Comparison of ENCODE assay signal across 1 cellular context in the genomic region with DNA sequence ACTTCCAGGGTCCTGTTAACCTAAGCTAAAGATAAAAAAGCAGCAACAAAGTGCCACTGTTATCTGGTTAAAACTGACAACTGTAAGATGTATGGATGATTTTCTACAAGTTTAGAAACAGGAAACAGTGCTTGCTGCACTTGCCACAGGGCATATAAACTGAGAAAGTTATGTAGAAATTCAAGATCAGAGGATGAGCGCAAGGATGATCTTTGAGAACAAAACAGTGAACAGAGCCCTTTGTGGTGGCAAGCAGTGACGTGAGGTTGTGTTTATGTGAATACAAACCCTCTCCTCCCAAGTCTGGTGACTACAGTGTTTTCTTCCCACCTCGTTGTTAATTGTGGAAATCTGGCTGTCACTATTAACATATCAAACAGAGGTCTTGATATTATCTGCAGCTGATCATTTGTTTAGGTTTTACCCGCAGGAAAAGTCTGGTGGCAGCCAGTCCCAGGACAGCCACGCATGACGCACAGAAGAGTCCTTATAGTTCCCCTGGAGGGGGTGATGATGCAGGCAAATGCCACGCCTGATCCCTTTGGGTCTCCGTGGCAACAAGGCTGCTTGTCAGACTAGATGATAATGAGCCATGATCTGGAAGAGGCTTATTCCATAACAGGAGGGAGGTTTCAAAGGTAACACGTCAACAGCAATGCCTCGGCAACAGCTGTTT.
A peak's percentile ranks its signal among the peaks of the same experiment; 100 is the strongest.
TF ChIP-seq lines count a peak whose summit lies in the region.

No MANE protein-coding gene starts in this region.

TF ChIP-seq in K562, 482 proteins besides CTCF, POLR2A, EP300 and RAD21 (continued from another document):
- no peak for TF ChIP-seq MCM3 (IDR thresholded peaks at IDR 0.05)
- TF ChIP-seq STAT6 (CRISPR knock-in tag; IDR thresholded peaks at IDR 0.05): 0 out of 2 replicates have a peak, but pooled peaks have one; percentile 79
- no peak for TF ChIP-seq U2AF2 (optimal IDR thresholded peaks at IDR 0.05; ENCODE audit: low read depth, low read length)
- TF ChIP-seq NRF1 (conservative IDR thresholded peaks at IDR 0.05 in 1 of 2, IDR thresholded peaks at IDR 0.05 in 1 of 2): peak; percentile 31 to 54; a peak in 3 of 4 replicates
- TF ChIP-seq CREB1 (IDR thresholded peaks at IDR 0.05): peak; percentile 49
- TF ChIP-seq CREB1 (CRISPR knock-in tag; IDR thresholded peaks at IDR 0.05): no peak
- no peak for TF ChIP-seq THAP7 (CRISPR knock-in tag; IDR thresholded peaks at IDR 0.05)
- 0 out of 2 replicates have a peak, but pooled peaks have one; percentile 34 for TF ChIP-seq CBFB (CRISPR knock-in tag; IDR thresholded peaks at IDR 0.05)
- TF ChIP-seq, protein P1, sequence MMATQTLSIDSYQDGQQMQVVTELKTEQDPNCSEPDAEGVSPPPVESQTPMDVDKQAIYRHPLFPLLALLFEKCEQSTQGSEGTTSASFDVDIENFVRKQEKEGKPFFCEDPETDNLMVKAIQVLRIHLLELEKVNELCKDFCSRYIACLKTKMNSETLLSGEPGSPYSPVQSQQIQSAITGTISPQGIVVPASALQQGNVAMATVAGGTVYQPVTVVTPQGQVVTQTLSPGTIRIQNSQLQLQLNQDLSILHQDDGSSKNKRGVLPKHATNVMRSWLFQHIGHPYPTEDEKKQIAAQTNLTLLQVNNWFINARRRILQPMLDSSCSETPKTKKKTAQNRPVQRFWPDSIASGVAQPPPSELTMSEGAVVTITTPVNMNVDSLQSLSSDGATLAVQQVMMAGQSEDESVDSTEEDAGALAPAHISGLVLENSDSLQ (IDR thresholded peaks at IDR 0.05): peak; percentile 77
- TF ChIP-seq ARID1B (IDR thresholded peaks at IDR 0.05): peak; percentile 14; the same call in 1 of the 2 replicates
- TF ChIP-seq TRIM24 (IDR thresholded peaks at IDR 0.05): no peak
- TF ChIP-seq ELF1 (tag; IDR thresholded peaks at IDR 0.05): no peak
- no peak for TF ChIP-seq NR1H2 (CRISPR knock-in tag; IDR thresholded peaks at IDR 0.05)
- TF ChIP-seq MECOM (CRISPR knock-in tag; IDR thresholded peaks at IDR 0.05): no peak
- TF ChIP-seq TEAD4 (IDR thresholded peaks at IDR 0.05; ENCODE audit: low read length): 0 out of 2 replicates have a peak, but pooled peaks have one; percentile 12
- TF ChIP-seq TEAD4 (CRISPR knock-in tag; IDR thresholded peaks at IDR 0.05; ENCODE audit: borderline replicate concordance): no peak
- no peak for TF ChIP-seq KDM5B (IDR thresholded peaks at IDR 0.05; ENCODE audit: insufficient replicate concordance, low read depth, low read length)
- TF ChIP-seq ZNF57 (CRISPR knock-in tag; IDR thresholded peaks at IDR 0.05): no peak
- peak; percentile 99 for TF ChIP-seq FOXJ2 (tag; IDR thresholded peaks at IDR 0.05)
- TF ChIP-seq FOXJ3 (CRISPR knock-in tag; IDR thresholded peaks at IDR 0.05): peak; percentile 80; the same call in 1 of the 2 replicates
- no peak for TF ChIP-seq RBM25 (IDR thresholded peaks at IDR 0.05; ENCODE audit: low read depth, low read length, severe bottlenecking)
- no peak for TF ChIP-seq CBX3 (IDR thresholded peaks at IDR 0.05; ENCODE audit: borderline replicate concordance in 1 of 2, low read length in 2 of 2)
- no peak for TF ChIP-seq MIER1 (IDR thresholded peaks at IDR 0.05; ENCODE audit: low read depth)
- TF ChIP-seq MEIS2 (IDR thresholded peaks at IDR 0.05; ENCODE audit: partially characterized antibody): peak; percentile 85
- TF ChIP-seq NFIC (IDR thresholded peaks at IDR 0.05): no peak
- TF ChIP-seq SMARCB1 (IDR thresholded peaks at IDR 0.05; ENCODE audit: insufficient read length, low read depth): no peak
- no peak for TF ChIP-seq BDP1 (IDR thresholded peaks at IDR 0.05; ENCODE audit: insufficient read depth, insufficient read length)
- no peak for TF ChIP-seq TSC22D4 (tag; IDR thresholded peaks at IDR 0.05)
